ENCODE assay signal across 17 cellular contexts in genomic region chr7:141262101-141262819, GRCh38.
A peak's percentile ranks its signal among the peaks of the same experiment; 100 is the strongest.
DNase-seq lines count a peak whose midpoint lies in the region; ATAC-seq and TF ChIP-seq lines count a peak whose summit lies in the region.
"Had no signal": no experiment of that assay in that cellular context is flagged by ENCODE, and none has a peak within 500 bp of the region (broad histone marks: within the 10 kb centered on the region; RNA-seq: fewer than 3 reads in every experiment).

No MANE protein-coding gene starts in this region.

- no peaks in the 10 kb centered on the region for H3K79me2 ChIP-seq in mammary epithelial cell (ENCODE audit: insufficient read depth, low read length)

- no peak overlapping the region for H3K9ac ChIP-seq in mammary epithelial cell (ENCODE audit: insufficient read depth, low read length)

- dilution Hi-C loops in mammary epithelial cell (cut with HindIII; ENCODE audit: low sequenced_read_pairs) = no loop called here

- no peaks in the 10 kb centered on the region for H3K36me3 ChIP-seq in mammary epithelial cell (ENCODE audit: insufficient read depth, low read length)
- H3K36me3 ChIP-seq: prostate gland, SJCRH30 had no signal

- H3K27me3 Mint-ChIP-seq in MCF 10A (ENCODE audit: insufficient read depth, unreplicated experiment) = no peaks in the 10 kb centered on the region
- H3K27me3 Mint-ChIP-seq in activated naive CD4-positive, alpha-beta T cell treated with anti-CD3 and anti-CD28 coated beads for 36 hours (ENCODE audit: low read depth) = peaks cover 5% of the 10 kb centered on the region

- H3K4me2 ChIP-seq in mammary epithelial cell (ENCODE audit: insufficient read depth, low read depth, low read length) = no peak overlapping the region

- no peak for ATAC-seq in HG03280 (IDR thresholded peaks at IDR 0.05; ENCODE audit: unreplicated experiment)

- H4K20me1 ChIP-seq in mammary epithelial cell (ENCODE audit: insufficient read depth, low read length) = no peaks in the 10 kb centered on the region

- no peak overlapping the region for H3K27ac ChIP-seq in mammary epithelial cell (ENCODE audit: insufficient read depth, low read depth, low read length)
- H3K27ac ChIP-seq: prostate gland, SJCRH30 had no signal

- H3K4me1 Mint-ChIP-seq in MCF 10A (ENCODE audit: insufficient read depth, unreplicated experiment) = no peaks in the 10 kb centered on the region
- peaks cover 4% of the 10 kb centered on the region for H3K4me1 Mint-ChIP-seq in activated naive CD4-positive, alpha-beta T cell treated with anti-CD3 and anti-CD28 coated beads for 36 hours (ENCODE audit: low read depth)

- no peaks in the 10 kb centered on the region for H3K36me3 Mint-ChIP-seq in MCF 10A (ENCODE audit: insufficient read depth, unreplicated experiment)
- no peaks in the 10 kb centered on the region for H3K36me3 Mint-ChIP-seq in activated naive CD4-positive, alpha-beta T cell treated with anti-CD3 and anti-CD28 coated beads for 36 hours (ENCODE audit: low read depth)

- H3K9me3 ChIP-seq in mammary epithelial cell (replicated peaks; ENCODE audit: insufficient read depth, low read length) = no peaks in the 10 kb centered on the region
- H3K9me3 ChIP-seq: prostate gland had no signal

- TF ChIP-seq CTCF in MCF 10A (IDR thresholded peaks at IDR 0.05; ENCODE audit: unreplicated experiment) = peak; percentile 10
- peak in 1 of 2 donors; percentile 29 for TF ChIP-seq CTCF in mammary epithelial cell (conservative IDR thresholded peaks at IDR 0.05 in 1 of 2, IDR thresholded peaks at IDR 0.05 in 1 of 2; ENCODE audit: extremely low read depth in 1 of 2, insufficient read depth in 1 of 2, low read depth in 1 of 2, low read length in 2 of 2)
- TF ChIP-seq CTCF in astrocyte of the cerebellum (IDR thresholded peaks at IDR 0.05; ENCODE audit: low read depth, low read length, missing control alignments) = peak; percentile 59

- in situ Hi-C loops in mammary epithelial cell (cut with MboI; ENCODE audit: low sequenced_read_pairs in 2 of 2) (loop anchor here in 1 of 2 donors (25.0 kb wide), 1 partner anchor 375 kb away; no protein-coding TSS in a partner anchor), astrocyte of the cerebellum (cut with HindIII; ENCODE audit: low sequenced_read_pairs) (loop anchor here (5.0 kb wide), 1 partner anchor 55 kb away; no protein-coding TSS in a partner anchor)

- no peak overlapping the region for H2AFZ ChIP-seq in mammary epithelial cell (ENCODE audit: low read depth, low read length)

- H3K27ac Mint-ChIP-seq in MCF 10A (ENCODE audit: low read depth, unreplicated experiment) = no peak overlapping the region
- H3K27ac Mint-ChIP-seq in activated naive CD4-positive, alpha-beta T cell treated with anti-CD3 and anti-CD28 coated beads for 36 hours = no peak overlapping the region

- CTCF ChIA-PET in MCF 10A (lab: Yijun Ruan, JAX) (interaction anchor here (0.5 to 1.3 kb wide), 9 partner anchors 9 to 593 kb away, joined by 3 to 4 read pairs (median 3); no protein-coding TSS in a partner anchor), mammary epithelial cell (lab: Charles Lee; ENCODE audit: low non-redundant PET) (no interaction called here)
- CTCF ChIA-PET in activated naive CD4-positive, alpha-beta T cell treated with anti-CD3 and anti-CD28 coated beads for 36 hours (lab: Charles Lee) = interaction anchor here (0.6 to 0.8 kb wide), 4 partner anchors 13 to 271 kb away, joined by 3 to 7 read pairs (median 3); no protein-coding TSS in a partner anchor

- H3K4me3 ChIP-seq in mammary epithelial cell (replicated peaks in 1 of 3; ENCODE audit: insufficient read depth in 1 of 3, low read depth in 2 of 3, low read length in 3 of 3) (no peak overlapping the region), astrocyte of the cerebellum (ENCODE audit: low read depth, low read length) (no peak overlapping the region)
- H3K4me3 ChIP-seq: prostate gland, SJCRH30 had no signal

- no peaks in the 10 kb centered on the region for H3K4me1 ChIP-seq in mammary epithelial cell (ENCODE audit: insufficient read depth, low read length)
- H3K4me1 ChIP-seq: prostate gland, SJCRH30 had no signal

- POLR2A ChIA-PET in MCF 10A (lab: Yijun Ruan, JAX) = no interaction called here

- intact Hi-C loops in MCF 10A (cut with micrococcal nuclease) = no loop called here
- intact Hi-C loops in mammary epithelial cell (cut with micrococcal nuclease) = no loop called here
- intact Hi-C loops in activated naive CD4-positive, alpha-beta T cell treated with anti-CD3 and anti-CD28 coated beads for 36 hours (cut with micrococcal nuclease) = no loop called here

- H3K9me3 Mint-ChIP-seq in MCF 10A (ENCODE audit: unreplicated experiment) = peaks cover 15% of the 10 kb centered on the region
- H3K9me3 Mint-ChIP-seq in activated naive CD4-positive, alpha-beta T cell treated with anti-CD3 and anti-CD28 coated beads for 36 hours = peaks cover 14% of the 10 kb centered on the region

- H3K27me3 ChIP-seq in mammary epithelial cell (ENCODE audit: insufficient read depth, low read length) = no peaks in the 10 kb centered on the region
- H3K27me3 ChIP-seq: SJCRH30 had no signal

- DNase-seq in MCF 10A (ENCODE audit: unreplicated experiment) (no peak), mammary epithelial cell (no peak), astrocyte of the cerebellum (ENCODE audit: low read depth) (no peak), inferior parietal cortex (ENCODE audit: extremely low spot score) (peak; percentile 75), GM19238 (ENCODE audit: insufficient read length, low spot score) (no peak), NCI-H146 treated with DMSO at 0.1 percent for 48 hours (lab: John Stamatoyannopoulos, UW; ENCODE audit: unreplicated experiment) (no peak)
- no peak for DNase-seq in activated naive CD4-positive, alpha-beta T cell treated with anti-CD3 and anti-CD28 coated beads for 36 hours
- DNase-seq: central memory CD4-positive, alpha-beta T cell; GF-D8; HCEC 1CT; KBM-7; NCI-H510A; stimulated activated CD4-positive, alpha-beta T cell treated with anti-CD3 and anti-CD28 coated beads, Interleukin-4, amount 100 ng/mL, for 24 hours; stimulated activated naive CD8-positive, alpha-beta T cell treated with anti-CD3 and anti-CD28 coated beads, Interleukin-15, amount 100 ng/mL, for 72 hours had no signal

- 63% methylated on average over 4 of the region's 4 CpGs for whole genome bisulfite sequencing in mammary epithelial cell (ENCODE audit: low coverage, missing lambda C conversion rate)

- no TSS peak for BruUV-seq in MCF 10A (replicated peaks; lab: Mats Ljungman, UMichigan)
- BruUV-seq in mammary epithelial cell (replicated peaks; lab: Mats Ljungman, UMichigan) = no TSS peak

- H3K4me3 Mint-ChIP-seq in MCF 10A (ENCODE audit: unreplicated experiment) = no peak overlapping the region
- H3K4me3 Mint-ChIP-seq in activated naive CD4-positive, alpha-beta T cell treated with anti-CD3 and anti-CD28 coated beads for 36 hours = no peak overlapping the region
- H3K4me3 Mint-ChIP-seq: stimulated activated naive CD8-positive, alpha-beta T cell treated with anti-CD3 and anti-CD28 coated beads, Interleukin-15, amount 100 ng/mL, for 72 hours had no signal
